ENCODE assay signal across 8 cellular contexts in the genomic region with DNA sequence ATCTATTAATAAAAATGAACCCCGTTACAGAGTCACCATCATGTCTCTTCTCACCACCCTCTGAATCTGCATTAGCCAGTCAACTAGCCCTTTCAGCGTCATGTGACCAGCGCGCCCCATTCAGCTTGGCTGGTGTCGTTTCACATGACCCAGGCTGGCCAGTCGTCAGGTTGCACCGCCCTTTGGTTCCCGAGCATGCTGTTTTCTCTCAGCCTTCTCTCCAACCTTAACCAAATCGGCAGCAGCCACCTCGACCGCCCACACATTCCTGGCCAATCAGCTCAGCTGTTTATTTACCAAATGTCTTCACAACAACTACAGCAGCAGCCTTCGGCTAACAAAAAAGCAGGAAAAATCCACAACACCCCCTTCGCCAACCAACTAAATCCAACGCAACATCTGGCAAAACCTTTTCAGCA. TPM values are rescaled to one million over a fixed set of nuclear protein-coding genes. Genes with fewer than 3 reads are reported as not detected.
DNase-seq lines count a peak whose midpoint lies in the region; ATAC-seq and TF ChIP-seq lines count a peak whose summit lies in the region.

No MANE protein-coding gene starts in this region.

- DNase-seq in ELR (ENCODE audit: low read depth) (peak; percentile 53), WTC11 (ENCODE audit: low spot score) (peak; percentile 44), cardiac fibroblast (ENCODE audit: low read depth in 2 of 2) (peak; percentile 62 to 66), memory B cell (ENCODE audit: low spot score in 2 of 2) (no peak), GM19240 (ENCODE audit: insufficient read length, low spot score) (no peak), SIG-M5 treated with dmso at 0.1 percent for 504 hours (lab: John Stamatoyannopoulos, UW; ENCODE audit: unreplicated experiment) (no peak)
- DNase-seq in stimulated activated effector memory CD8-positive, alpha-beta T cell treated with anti-CD3 and anti-CD28 coated beads, Interleukin-12 subunit alpha, Interleukin-12 subunit beta, amount 100 ng/mL, for 72 hours (ENCODE audit: low spot score in 2 of 2), result peak; percentile 40 to 76

- no peaks in the 10 kb centered on the region for H3K9me3 Mint-ChIP-seq in WTC11
- no peaks in the 10 kb centered on the region for H3K9me3 Mint-ChIP-seq in memory B cell
- no peaks in the 10 kb centered on the region for H3K9me3 Mint-ChIP-seq in stimulated activated effector memory CD8-positive, alpha-beta T cell treated with anti-CD3 and anti-CD28 coated beads, Interleukin-12 subunit alpha, Interleukin-12 subunit beta, amount 100 ng/mL, for 72 hours

- peak; percentile 78 for ATAC-seq in WTC11
- peak; percentile 38 for ATAC-seq in memory B cell (ENCODE audit: low read depth)
- peak; percentile 91 for ATAC-seq in stimulated activated effector memory CD8-positive, alpha-beta T cell treated with anti-CD3 and anti-CD28 coated beads, Interleukin-12 subunit alpha, Interleukin-12 subunit beta, amount 100 ng/mL, for 72 hours
- no peak for ATAC-seq in GM18520 (IDR thresholded peaks at IDR 0.05; ENCODE audit: unreplicated experiment)

- POLR2A ChIA-PET in WTC11 (lab: Charles Lee), result interaction anchor here (1.8 kb wide), 1 partner anchor 9 kb away, joined by 14 read pairs; no protein-coding TSS in a partner anchor

- TF ChIP-seq CTCF in WTC11 (IDR thresholded peaks at IDR 0.05), result no peak
- no peak for TF ChIP-seq CTCF in cardiac fibroblast (IDR thresholded peaks at IDR 0.05; ENCODE audit: low read depth, low read length)

- H3K4me3 Mint-ChIP-seq in WTC11, result peak overlapping the region; percentile 98
- H3K4me3 Mint-ChIP-seq in memory B cell, result peak overlapping the region; percentile 11
- peak overlapping the region; percentile 81 for H3K4me3 Mint-ChIP-seq in stimulated activated effector memory CD8-positive, alpha-beta T cell treated with anti-CD3 and anti-CD28 coated beads, Interleukin-12 subunit alpha, Interleukin-12 subunit beta, amount 100 ng/mL, for 72 hours

- peak overlapping the region; percentile 93 for H3K27ac Mint-ChIP-seq in WTC11
- peak overlapping the region; percentile 65 for H3K27ac Mint-ChIP-seq in memory B cell
- peak overlapping the region; percentile 99 for H3K27ac Mint-ChIP-seq in stimulated activated effector memory CD8-positive, alpha-beta T cell treated with anti-CD3 and anti-CD28 coated beads, Interleukin-12 subunit alpha, Interleukin-12 subunit beta, amount 100 ng/mL, for 72 hours

- H3K4me1 Mint-ChIP-seq in WTC11 (peaks cover 49% of the 10 kb centered on the region), memory B cell (peaks cover 30% of the 10 kb centered on the region)
- H3K4me1 Mint-ChIP-seq in stimulated activated effector memory CD8-positive, alpha-beta T cell treated with anti-CD3 and anti-CD28 coated beads, Interleukin-12 subunit alpha, Interleukin-12 subunit beta, amount 100 ng/mL, for 72 hours, result peaks cover 71% of the 10 kb centered on the region

- no peaks in the 10 kb centered on the region for H3K27me3 Mint-ChIP-seq in WTC11 (ENCODE audit: low read depth)
- no peaks in the 10 kb centered on the region for H3K27me3 Mint-ChIP-seq in memory B cell

- peak overlapping the region in 1 of 2 donors; percentile 18 for H3K4me3 ChIP-seq in cardiac fibroblast (replicated peaks in 1 of 2; ENCODE audit: low read depth in 2 of 2, low read length in 2 of 2)

- H3K36me3 Mint-ChIP-seq in WTC11 (peaks cover 99% of the 10 kb centered on the region), memory B cell (peaks cover 44% of the 10 kb centered on the region)
- peaks cover 100% of the 10 kb centered on the region for H3K36me3 Mint-ChIP-seq in stimulated activated effector memory CD8-positive, alpha-beta T cell treated with anti-CD3 and anti-CD28 coated beads, Interleukin-12 subunit alpha, Interleukin-12 subunit beta, amount 100 ng/mL, for 72 hours

- CTCF ChIA-PET in WTC11 (lab: Charles Lee), result interaction anchor here (0.5 kb wide), 1 partner anchor 36 kb away, joined by 4 read pairs; no protein-coding TSS in a partner anchor

TF ChIP-seq in WTC11, 78 proteins besides CTCF, POLR2A, EP300 and RAD21:
- TF ChIP-seq, protein P1, sequence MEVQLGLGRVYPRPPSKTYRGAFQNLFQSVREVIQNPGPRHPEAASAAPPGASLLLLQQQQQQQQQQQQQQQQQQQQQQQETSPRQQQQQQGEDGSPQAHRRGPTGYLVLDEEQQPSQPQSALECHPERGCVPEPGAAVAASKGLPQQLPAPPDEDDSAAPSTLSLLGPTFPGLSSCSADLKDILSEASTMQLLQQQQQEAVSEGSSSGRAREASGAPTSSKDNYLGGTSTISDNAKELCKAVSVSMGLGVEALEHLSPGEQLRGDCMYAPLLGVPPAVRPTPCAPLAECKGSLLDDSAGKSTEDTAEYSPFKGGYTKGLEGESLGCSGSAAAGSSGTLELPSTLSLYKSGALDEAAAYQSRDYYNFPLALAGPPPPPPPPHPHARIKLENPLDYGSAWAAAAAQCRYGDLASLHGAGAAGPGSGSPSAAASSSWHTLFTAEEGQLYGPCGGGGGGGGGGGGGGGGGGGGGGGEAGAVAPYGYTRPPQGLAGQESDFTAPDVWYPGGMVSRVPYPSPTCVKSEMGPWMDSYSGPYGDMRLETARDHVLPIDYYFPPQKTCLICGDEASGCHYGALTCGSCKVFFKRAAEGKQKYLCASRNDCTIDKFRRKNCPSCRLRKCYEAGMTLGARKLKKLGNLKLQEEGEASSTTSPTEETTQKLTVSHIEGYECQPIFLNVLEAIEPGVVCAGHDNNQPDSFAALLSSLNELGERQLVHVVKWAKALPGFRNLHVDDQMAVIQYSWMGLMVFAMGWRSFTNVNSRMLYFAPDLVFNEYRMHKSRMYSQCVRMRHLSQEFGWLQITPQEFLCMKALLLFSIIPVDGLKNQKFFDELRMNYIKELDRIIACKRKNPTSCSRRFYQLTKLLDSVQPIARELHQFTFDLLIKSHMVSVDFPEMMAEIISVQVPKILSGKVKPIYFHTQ (CRISPR knock-in tag; IDR thresholded peaks at IDR 0.05), result 0 out of 2 replicates have a peak, but pooled peaks have one; percentile 59
- 0 out of 2 replicates have a peak, but pooled peaks have one; percentile 13 for TF ChIP-seq NFATC4 (CRISPR knock-in tag; IDR thresholded peaks at IDR 0.05)
- TF ChIP-seq MXD4 (CRISPR knock-in tag; IDR thresholded peaks at IDR 0.05; ENCODE audit: borderline replicate concordance), result no peak
- TF ChIP-seq, protein P2, sequence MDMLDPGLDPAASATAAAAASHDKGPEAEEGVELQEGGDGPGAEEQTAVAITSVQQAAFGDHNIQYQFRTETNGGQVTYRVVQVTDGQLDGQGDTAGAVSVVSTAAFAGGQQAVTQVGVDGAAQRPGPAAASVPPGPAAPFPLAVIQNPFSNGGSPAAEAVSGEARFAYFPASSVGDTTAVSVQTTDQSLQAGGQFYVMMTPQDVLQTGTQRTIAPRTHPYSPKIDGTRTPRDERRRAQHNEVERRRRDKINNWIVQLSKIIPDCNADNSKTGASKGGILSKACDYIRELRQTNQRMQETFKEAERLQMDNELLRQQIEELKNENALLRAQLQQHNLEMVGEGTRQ (CRISPR knock-in tag; IDR thresholded peaks at IDR 0.05), result peak; percentile 92
- TF ChIP-seq, protein P3, sequence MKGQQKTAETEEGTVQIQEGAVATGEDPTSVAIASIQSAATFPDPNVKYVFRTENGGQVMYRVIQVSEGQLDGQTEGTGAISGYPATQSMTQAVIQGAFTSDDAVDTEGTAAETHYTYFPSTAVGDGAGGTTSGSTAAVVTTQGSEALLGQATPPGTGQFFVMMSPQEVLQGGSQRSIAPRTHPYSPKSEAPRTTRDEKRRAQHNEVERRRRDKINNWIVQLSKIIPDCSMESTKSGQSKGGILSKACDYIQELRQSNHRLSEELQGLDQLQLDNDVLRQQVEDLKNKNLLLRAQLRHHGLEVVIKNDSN (CRISPR knock-in tag; IDR thresholded peaks at IDR 0.05), result peak; percentile 90

RNA-seq across cellular contexts. Expression of a gene that starts 5.6 kb away (rescaled TPM):
- 554 to 645 TPM (median 644 TPM) in 3 replicates for total RNA-seq in WTC11 (2021)

RNA-seq across cellular contexts. Expression of a gene that starts 52.5 kb away (rescaled TPM):
- total RNA-seq in WTC11 (2021), result 13.3 to 15.4 TPM (median 14.7 TPM) in 3 replicates

Comparison
In these comparisons a context has a peak if more than half of its experiments do, and no peak if none do; other contexts are left out.
1. DNase-seq: peak in ELR (single experiment), WTC11 (single experiment), cardiac fibroblast (2 of 2) and stimulated activated effector memory CD8-positive, alpha-beta T cell treated with anti-CD3 and anti-CD28 coated beads, Interleukin-12 subunit alpha, Interleukin-12 subunit beta, amount 100 ng/mL, for 72 hours (2 of 2); none in memory B cell (0 of 2), GM19240 (single experiment) and SIG-M5 treated with dmso at 0.1 percent for 504 hours (single experiment).
2. H3K4me3 Mint-ChIP-seq: peak in every context shown above with its lines; median percentile 98 in WTC11; 81 in stimulated activated effector memory CD8-positive, alpha-beta T cell treated with anti-CD3 and anti-CD28 coated beads, Interleukin-12 subunit alpha, Interleukin-12 subunit beta, amount 100 ng/mL, for 72 hours; 11 in memory B cell.
3. Peak in every context shown above with its lines, with median percentiles within 50 percentile points of each other: H3K27ac Mint-ChIP-seq.